Comparison of ENCODE assay signal across 9 cellular contexts in genomic region chr15:73753250-73754130, GRCh38. TPM values are rescaled to one million over a fixed set of nuclear protein-coding genes. Genes with fewer than 3 reads are reported as not detected.
DNase-seq lines count a peak whose midpoint lies in the region; ATAC-seq and TF ChIP-seq lines count a peak whose summit lies in the region.
"Had no signal": no experiment of that assay in that cellular context is flagged by ENCODE, and none has a peak within 500 bp of the region (broad histone marks: within the 10 kb centered on the region; RNA-seq: fewer than 3 reads in every experiment).

TSS of gene INSYN1 (minus strand) at chr15:73753351. CDS start at chr15:73751130, 2,221 bp downstream.

- DNase-seq in activated naive CD8-positive, alpha-beta T cell treated with anti-CD3 and anti-CD28 coated beads for 36 hours, result no peak
- DNase-seq in fibroblast of gingiva (ENCODE audit: low read depth), result peak; percentile 15
- peak; percentile 18 for DNase-seq in mucosa of gallbladder (ENCODE audit: low spot score)
- DNase-seq in CD14-positive monocyte (ENCODE audit: low spot score), result no peak
- DNase-seq in activated CD4-positive, alpha-beta T cell treated with anti-CD3 and anti-CD28 coated beads, Interleukin-2, amount 50 U/mL, for 48 hours, result no peak
- DNase-seq in NCI-H1048 (lab: John Stamatoyannopoulos, UW), result no peak
- no peak for DNase-seq in activated CD8-positive, alpha-beta T cell treated with anti-CD3 and anti-CD28 coated beads, Interleukin-2, amount 10 ng/mL, durations not matched to agents 7 days and 5 days
- DNase-seq: DMS79 treated with DMSO at 0.1 percent for 48 hours had no signal

- H3K4me1 Mint-ChIP-seq in activated naive CD8-positive, alpha-beta T cell (ENCODE audit: low read depth), result peaks cover 6% of the 10 kb centered on the region
- H3K4me1 Mint-ChIP-seq in activated naive CD8-positive, alpha-beta T cell treated with anti-CD3 and anti-CD28 coated beads for 36 hours, result peaks cover 2% of the 10 kb centered on the region
- peaks cover 2% of the 10 kb centered on the region for H3K4me1 Mint-ChIP-seq in CD14-positive monocyte
- H3K4me1 Mint-ChIP-seq in activated CD8-positive, alpha-beta T cell treated with anti-CD3 and anti-CD28 coated beads, Interleukin-2, amount 10 ng/mL, durations not matched to agents 7 days and 5 days (ENCODE audit: low read depth), result no peaks in the 10 kb centered on the region

- no peak within 1 kb of the TSS for H3K27ac Mint-ChIP-seq in activated naive CD8-positive, alpha-beta T cell
- H3K27ac Mint-ChIP-seq in activated naive CD8-positive, alpha-beta T cell treated with anti-CD3 and anti-CD28 coated beads for 36 hours, result no peak within 1 kb of the TSS
- no peak within 1 kb of the TSS for H3K27ac Mint-ChIP-seq in CD14-positive monocyte
- H3K27ac Mint-ChIP-seq in activated CD8-positive, alpha-beta T cell treated with anti-CD3 and anti-CD28 coated beads, Interleukin-2, amount 10 ng/mL, durations not matched to agents 7 days and 5 days, result no peak within 1 kb of the TSS

- TF ChIP-seq CTCF in CD14-positive monocyte (IDR thresholded peaks at IDR 0.05), result no peak

- no peaks in the 10 kb centered on the region for H3K9me3 Mint-ChIP-seq in activated naive CD8-positive, alpha-beta T cell (ENCODE audit: low read depth)
- H3K9me3 Mint-ChIP-seq in activated naive CD8-positive, alpha-beta T cell treated with anti-CD3 and anti-CD28 coated beads for 36 hours, result no peaks in the 10 kb centered on the region
- H3K9me3 Mint-ChIP-seq in CD14-positive monocyte, result peaks cover 0 to 6% (median 2%) of the 10 kb centered on the region in 7 donors
- no peaks in the 10 kb centered on the region for H3K9me3 Mint-ChIP-seq in activated CD8-positive, alpha-beta T cell treated with anti-CD3 and anti-CD28 coated beads, Interleukin-2, amount 10 ng/mL, durations not matched to agents 7 days and 5 days (ENCODE audit: insufficient read depth)

- peak within 1 kb of the TSS; percentile 41 for H3K4me3 Mint-ChIP-seq in activated naive CD8-positive, alpha-beta T cell
- no peak within 1 kb of the TSS for H3K4me3 Mint-ChIP-seq in activated naive CD8-positive, alpha-beta T cell treated with anti-CD3 and anti-CD28 coated beads for 36 hours
- peak within 1 kb of the TSS in 1 of 2 donors; percentile 81 for H3K4me3 Mint-ChIP-seq in CD14-positive monocyte
- H3K4me3 Mint-ChIP-seq in activated CD8-positive, alpha-beta T cell treated with anti-CD3 and anti-CD28 coated beads, Interleukin-2, amount 10 ng/mL, durations not matched to agents 7 days and 5 days, result no peak within 1 kb of the TSS

- POLR2A ChIA-PET in activated CD8-positive, alpha-beta T cell treated with anti-CD3 and anti-CD28 coated beads, Interleukin-2, amount 10 ng/mL, durations not matched to agents 7 days and 5 days (lab: Charles Lee), result no interaction called here

- ATAC-seq in activated CD8-positive, alpha-beta T cell treated with anti-CD3 and anti-CD28 coated beads, Interleukin-2, amount 10 ng/mL, durations not matched to agents 7 days and 5 days, result no peak

- peaks cover 38% of the 10 kb centered on the region for H3K27me3 Mint-ChIP-seq in activated naive CD8-positive, alpha-beta T cell
- H3K27me3 Mint-ChIP-seq in activated naive CD8-positive, alpha-beta T cell treated with anti-CD3 and anti-CD28 coated beads for 36 hours, result peaks cover 50% of the 10 kb centered on the region
- peaks cover 54 to 77% (median 59%) of the 10 kb centered on the region in 3 donors for H3K27me3 Mint-ChIP-seq in CD14-positive monocyte (ENCODE audit: low read depth in 3 of 3)
- peaks cover 53% of the 10 kb centered on the region for H3K27me3 Mint-ChIP-seq in activated CD8-positive, alpha-beta T cell treated with anti-CD3 and anti-CD28 coated beads, Interleukin-2, amount 10 ng/mL, durations not matched to agents 7 days and 5 days (ENCODE audit: low read depth)

- no peaks in the 10 kb centered on the region for H3K36me3 Mint-ChIP-seq in activated naive CD8-positive, alpha-beta T cell
- H3K36me3 Mint-ChIP-seq in activated naive CD8-positive, alpha-beta T cell treated with anti-CD3 and anti-CD28 coated beads for 36 hours, result no peaks in the 10 kb centered on the region
- H3K36me3 Mint-ChIP-seq in CD14-positive monocyte, result peaks cover 0 to 2% of the 10 kb centered on the region in 2 donors
- H3K36me3 Mint-ChIP-seq in activated CD8-positive, alpha-beta T cell treated with anti-CD3 and anti-CD28 coated beads, Interleukin-2, amount 10 ng/mL, durations not matched to agents 7 days and 5 days (ENCODE audit: low read depth), result no peaks in the 10 kb centered on the region

- intact Hi-C loops in CD14-positive monocyte (cut with micrococcal nuclease), result no loop called here

- CTCF ChIA-PET in activated CD8-positive, alpha-beta T cell treated with anti-CD3 and anti-CD28 coated beads, Interleukin-2, amount 10 ng/mL, durations not matched to agents 7 days and 5 days (lab: Charles Lee), result no interaction called here

RNA-seq across cellular contexts. Expression of gene INSYN1, which starts in this region (rescaled TPM):
- not detected for total RNA-seq in activated naive CD8-positive, alpha-beta T cell treated with anti-CD3 and anti-CD28 coated beads for 36 hours
- 13.8 TPM for total RNA-seq in mucosa of gallbladder
- not detected for polyA plus RNA-seq in CD14-positive monocyte
- not detected for total RNA-seq in activated CD8-positive, alpha-beta T cell treated with anti-CD3 and anti-CD28 coated beads, Interleukin-2, amount 10 ng/mL, durations not matched to agents 7 days and 5 days

Comparison
In these comparisons a context has a peak if more than half of its experiments do, and no peak if none do; other contexts are left out.
1. RNA of gene INSYN1 (total RNA-seq): 13.8 TPM in mucosa of gallbladder (single experiment); not detected in activated naive CD8-positive, alpha-beta T cell treated with anti-CD3 and anti-CD28 coated beads for 36 hours and not detected in activated CD8-positive, alpha-beta T cell treated with anti-CD3 and anti-CD28 coated beads, Interleukin-2, amount 10 ng/mL, durations not matched to agents 7 days and 5 days; every median in the first group is over 10 times any median in the second.
2. DNase-seq: peak in fibroblast of gingiva (single experiment) and mucosa of gallbladder (single experiment); none in activated naive CD8-positive, alpha-beta T cell treated with anti-CD3 and anti-CD28 coated beads for 36 hours (single experiment), CD14-positive monocyte (single experiment), activated CD4-positive, alpha-beta T cell treated with anti-CD3 and anti-CD28 coated beads, Interleukin-2, amount 50 U/mL, for 48 hours (0 of 2), NCI-H1048 (single experiment) and activated CD8-positive, alpha-beta T cell treated with anti-CD3 and anti-CD28 coated beads, Interleukin-2, amount 10 ng/mL, durations not matched to agents 7 days and 5 days (single experiment).